In the genomic region with DNA sequence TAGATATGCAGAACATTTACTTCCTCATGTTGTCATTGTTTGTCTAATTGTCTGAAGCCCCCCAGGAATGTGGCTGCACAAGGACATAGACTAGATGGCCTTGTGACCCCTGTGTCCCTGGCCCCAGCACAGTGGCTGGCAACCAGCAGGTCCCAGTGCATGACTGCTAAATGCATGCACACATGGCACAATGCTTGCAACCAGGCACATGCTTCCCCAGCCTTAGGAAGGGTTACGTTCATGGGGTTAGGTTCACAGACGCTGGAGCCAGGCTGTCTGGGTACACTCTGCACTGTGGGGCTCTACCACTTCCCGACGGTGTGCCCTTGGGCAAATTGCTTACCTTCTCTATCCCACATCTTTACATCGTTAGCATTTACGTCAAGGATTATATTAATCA, we compare ENCODE assay signal across 36 cellular contexts. TPM values are rescaled to one million over a fixed set of nuclear protein-coding genes. Genes with fewer than 3 reads are reported as not detected.
"Had no signal": no experiment of that assay in that cellular context is flagged by ENCODE, and none has a peak within 500 bp of the region (broad histone marks: within the 10 kb centered on the region; RNA-seq: fewer than 3 reads in every experiment).

No MANE protein-coding gene starts in this region.

- H3K4me1 ChIP-seq: ascending aorta, breast epithelium, colonic mucosa, esophagus muscularis mucosa, foreskin keratinocyte, gastrocnemius medialis had no signal

- H3K36me3 Mint-ChIP-seq: activated naive CD4-positive, alpha-beta T cell treated with anti-CD3 and anti-CD28 coated beads, Interleukin-2, amount 10 ng/mL, durations not matched to agents 7 days and 5 days; activated naive CD8-positive, alpha-beta T cell treated with anti-CD3 and anti-CD28 coated beads, Interleukin-2, amount 10 ng/mL, durations not matched to agents 7 days and 5 days; brain had no signal

- H3K27me3 ChIP-seq: ascending aorta, breast epithelium, colonic mucosa had no signal

- H3K36me3 ChIP-seq: ascending aorta, breast epithelium, cardiac muscle cell, colonic mucosa, esophagus muscularis mucosa, gastrocnemius medialis, WERI-Rb-1 had no signal

- H3K4me1 Mint-ChIP-seq: brain had no signal

- DNase-seq: activated B cell treated with CpG ODN at 0.5 μM for 24 hours; activated CD4-positive, alpha-beta T cell treated with anti-CD3 and anti-CD28 coated beads for 48 hours; activated CD4-positive, alpha-beta T cell treated with anti-CD3 and anti-CD28 coated beads, Interleukin-2, amount 50 U/mL, for 1 hour; activated CD4-positive, alpha-beta T cell treated with anti-CD3 and anti-CD28 coated beads, Interleukin-2, amount 50 U/mL, for 48 hours; activated CD8-positive, alpha-beta memory T cell treated with anti-CD3 and anti-CD28 coated beads, Interleukin-2, amount 50 U/mL, for 48 hours; activated CD8-positive, alpha-beta T cell treated with anti-CD3 and anti-CD28 coated beads for 36 hours; activated gamma-delta T cell; activated naive CD4-positive, alpha-beta T cell; activated naive CD4-positive, alpha-beta T cell treated with anti-CD3 and anti-CD28 coated beads, Interleukin-2, amount 10 ng/mL, durations not matched to agents 7 days and 5 days; activated naive CD8-positive, alpha-beta T cell treated with anti-CD3 and anti-CD28 coated beads, Interleukin-2, amount 10 ng/mL, durations not matched to agents 7 days and 5 days; activated T-cell treated with anti-CD3 and anti-CD28 coated beads for 4 hours; activated T-cell treated with anti-CD3 and anti-CD28 coated beads, Interleukin-2, amount 50 U/mL, for 24 hours; activated T-cell treated with anti-CD3 and anti-CD28 coated beads, Interleukin-2, amount 50 U/mL, for 72 hours; central memory CD4-positive, alpha-beta T cell; cerebellar nuclear complex; colonic mucosa; dorsolateral prefrontal cortex; effector memory CD4-positive, alpha-beta T cell; endodermal cell; erythroblast; gastrocnemius medialis; T-helper 1 cell; T-helper 17 cell; T1000; WERI-Rb-1 had no signal

- H3K27ac Mint-ChIP-seq: activated B cell treated with CpG ODN at 0.5 μM for 24 hours; activated CD8-positive, alpha-beta T cell treated with anti-CD3 and anti-CD28 coated beads for 36 hours; activated naive CD4-positive, alpha-beta T cell treated with anti-CD3 and anti-CD28 coated beads, Interleukin-2, amount 10 ng/mL, durations not matched to agents 7 days and 5 days; activated naive CD4-positive, alpha-beta T cell treated with anti-CD3 and anti-CD28 coated beads, Interleukin-2, amount 50 U/mL, for 72 hours; activated naive CD8-positive, alpha-beta T cell treated with anti-CD3 and anti-CD28 coated beads, Interleukin-2, amount 10 ng/mL, durations not matched to agents 7 days and 5 days; activated T-cell treated with anti-CD3 and anti-CD28 coated beads, Interleukin-2, amount 50 U/mL, for 24 hours; activated T-cell treated with anti-CD3 and anti-CD28 coated beads, Interleukin-2, amount 50 U/mL, for 72 hours; dendritic cell treated with granulocyte-macrophage colony-stimulating factor and Interleukin-4, amounts not matched to agents 40 ng/mL and 50 ng/mL, for 4 days; endodermal cell; T-helper 17 cell; T-helper 2 cell treated with Interferon-gamma antibody and Interleukin-4, amounts not matched to agents 5 μg/mL and 100 μg/mL, for 36 hours had no signal

- H3K9me3 ChIP-seq: colonic mucosa had no signal

- ATAC-seq: activated CD4-positive, CD25-positive, alpha-beta regulatory T cell treated with anti-CD3 and anti-CD28 coated beads, Interleukin-2, amount 50 U/mL, for 24 hours; activated CD8-positive, alpha-beta T cell treated with anti-CD3 and anti-CD28 coated beads for 36 hours; activated naive CD4-positive, alpha-beta T cell treated with anti-CD3 and anti-CD28 coated beads, Interleukin-2, amount 50 U/mL, for 72 hours; activated T-cell treated with anti-CD3 and anti-CD28 coated beads, Interleukin-2, amount 50 U/mL, for 72 hours; foreskin keratinocyte; gastrocnemius medialis; T-helper 17 cell had no signal

- H3K4me3 Mint-ChIP-seq: activated B cell treated with CpG ODN at 0.5 μM for 24 hours; activated CD8-positive, alpha-beta T cell treated with anti-CD3 and anti-CD28 coated beads for 36 hours; activated naive CD4-positive, alpha-beta T cell treated with anti-CD3 and anti-CD28 coated beads, Interleukin-2, amount 10 ng/mL, durations not matched to agents 7 days and 5 days; activated naive CD8-positive, alpha-beta T cell treated with anti-CD3 and anti-CD28 coated beads, Interleukin-2, amount 10 ng/mL, durations not matched to agents 7 days and 5 days; activated T-cell treated with anti-CD3 and anti-CD28 coated beads, Interleukin-2, amount 50 U/mL, for 24 hours; activated T-cell treated with anti-CD3 and anti-CD28 coated beads, Interleukin-2, amount 50 U/mL, for 72 hours; brain; dendritic cell treated with granulocyte-macrophage colony-stimulating factor and Interleukin-4, amounts not matched to agents 40 ng/mL and 50 ng/mL, for 4 days; endodermal cell; T-helper 17 cell; T-helper 2 cell treated with Interferon-gamma antibody and Interleukin-4, amounts not matched to agents 5 μg/mL and 100 μg/mL, for 36 hours had no signal

- H3K27ac ChIP-seq: ascending aorta, breast epithelium, cardiac muscle cell, colonic mucosa, dorsolateral prefrontal cortex, esophagus muscularis mucosa, foreskin keratinocyte, gastrocnemius medialis, WERI-Rb-1 had no signal

- H3K9me3 Mint-ChIP-seq: activated CD8-positive, alpha-beta T cell treated with anti-CD3 and anti-CD28 coated beads for 36 hours; activated naive CD4-positive, alpha-beta T cell treated with anti-CD3 and anti-CD28 coated beads, Interleukin-2, amount 10 ng/mL, durations not matched to agents 7 days and 5 days had no signal

- H3K4me3 ChIP-seq: ascending aorta, breast epithelium, cardiac muscle cell, colonic mucosa, dorsolateral prefrontal cortex, esophagus muscularis mucosa, gastrocnemius medialis had no signal

RNA-seq across cellular contexts. Expression of gene CLIC6, which starts 21.2 kb away (rescaled TPM):
- total RNA-seq: activated B cell treated with CpG ODN at 0.5 μM for 24 hours, cardiac muscle cell, glomerular endothelial cell had no signal
- polyA plus RNA-seq: cardiac muscle cell had no signal
